In the genomic region with DNA sequence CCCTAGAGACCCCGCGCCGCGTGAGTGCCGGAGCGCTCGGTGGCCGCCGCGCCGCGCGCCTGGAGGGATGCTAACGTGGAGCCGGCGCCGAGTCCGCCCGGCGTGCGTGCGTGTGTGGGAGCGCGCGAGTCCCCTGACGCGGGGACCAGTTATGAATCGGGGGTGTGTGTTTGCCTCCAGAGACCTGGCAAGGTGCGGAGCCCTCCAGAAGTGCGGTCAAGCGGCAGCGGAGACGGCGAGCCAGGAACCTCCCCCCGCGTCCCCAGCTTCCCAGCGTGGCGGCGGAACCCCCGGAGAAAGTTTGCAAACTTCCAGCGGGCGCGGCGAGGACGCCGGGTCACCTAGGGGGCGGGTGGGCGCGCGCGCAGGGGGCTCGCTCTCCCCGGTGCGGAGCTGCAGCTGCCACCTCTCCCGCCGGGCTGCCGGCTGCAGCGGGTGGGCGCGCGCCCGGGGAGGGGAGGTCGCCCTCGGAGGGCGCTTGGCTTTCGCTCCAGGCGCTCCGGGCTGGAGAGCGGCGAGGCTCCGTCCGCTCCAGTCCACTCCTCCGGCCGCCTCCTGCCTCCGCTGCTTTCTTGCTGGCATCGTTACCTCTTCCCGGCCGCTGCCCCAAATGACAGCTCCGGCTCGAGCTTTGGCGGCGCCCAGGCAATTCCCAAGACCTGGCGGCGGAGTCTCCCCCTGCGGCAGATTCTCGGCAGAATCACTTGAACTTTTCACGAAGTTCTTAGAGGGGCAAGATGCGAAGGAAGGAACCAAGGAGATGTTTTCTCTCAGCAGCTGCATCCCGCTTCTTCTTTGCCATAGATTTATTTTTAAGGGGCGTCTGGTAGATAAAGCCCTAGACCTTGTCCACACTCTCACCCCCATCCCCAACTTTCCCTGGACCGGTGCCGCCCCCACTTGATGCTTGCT, we compare ENCODE assay signal across 7 cellular contexts. TPM values are rescaled to one million over a fixed set of nuclear protein-coding genes. Genes with fewer than 3 reads are reported as not detected.
DNase-seq lines count a peak whose midpoint lies in the region; ATAC-seq, FAIRE-seq and TF ChIP-seq lines count a peak whose summit lies in the region.

No MANE protein-coding gene starts in this region.

- H3K27me3 ChIP-seq in K562 (ENCODE audit: control insufficient read depth in 2 of 2, insufficient read depth in 2 of 2, low read length in 2 of 2), result peaks cover 0 to 5% of the 10 kb centered on the region in 2 experiments; a peak in 1 of 5 replicates
- H3K27me3 ChIP-seq in iPS-20b (ENCODE audit: insufficient read depth, low read length), result peaks cover 75% of the 10 kb centered on the region
- H3K27me3 ChIP-seq in skeletal muscle tissue (ENCODE audit: control insufficient read depth in 3 of 3, insufficient read depth in 3 of 3, low read length in 3 of 3), result no peaks in the 10 kb centered on the region

- CTCF ChIA-PET in K562 (lab: Yijun Ruan, JAX; ENCODE audit: low intra/inter-chr PET ratio), result no interaction called here

- POLR2A ChIA-PET in K562 (lab: Yijun Ruan, JAX), result no interaction called here

- no peak for TF ChIP-seq POLR2A in K562 (conservative IDR thresholded peaks at IDR 0.05)

- in situ Hi-C loops in K562 (cut with MboI), result no loop called here

- no peak for TF ChIP-seq EP300 in K562 (IDR thresholded peaks at IDR 0.05; ENCODE audit: low read length)

- 0 out of 2 replicates have a peak overlapping the region, but pooled peaks have one; percentile 66 for H2AFZ ChIP-seq in K562 (ENCODE audit: low read depth, low read length)

- 62% methylated on average over 41 of the region's 92 CpGs for WGBS in K562 (ENCODE audit: insufficient coverage, low coverage, missing lambda C conversion rate)

- TF ChIP-seq CTCF in GM12865 (IDR thresholded peaks at IDR 0.05; ENCODE audit: insufficient read depth, low read depth, low read length, missing control alignments), result no peak
- TF ChIP-seq CTCF in K562 (IDR thresholded peaks at IDR 0.05 in 2 of 3, conservative IDR thresholded peaks at IDR 0.05 in 1 of 3; ENCODE audit: insufficient read depth in 2 of 3, low read depth in 1 of 3, low read length in 3 of 3), result no peak

- TF ChIP-seq RAD21 in K562 (CRISPR knock-in tag; conservative IDR thresholded peaks at IDR 0.05 in 1 of 2, IDR thresholded peaks at IDR 0.05 in 1 of 2), result no peak

- ATAC-seq in K562 (no peak), GM21737 (IDR thresholded peaks at IDR 0.05; ENCODE audit: unreplicated experiment) (no peak)

- H3K27ac ChIP-seq in K562 (ENCODE audit: extremely low read depth, low read depth, low read length) (peak overlapping the region; percentile 51; the same call in 1 of the 3 replicates), iPS-20b (ENCODE audit: low read length) (no peak overlapping the region), skeletal muscle tissue (ENCODE audit: low read depth, low read length) (peak overlapping the region; percentile 92)

- H4K20me1 ChIP-seq in K562 (replicated peaks; ENCODE audit: control insufficient read depth, insufficient read depth, low read length), result no peaks in the 10 kb centered on the region

- intact Hi-C loops in K562 (cut with micrococcal nuclease), result no loop called here

- DNase-seq in GM12865 (ENCODE audit: low read depth) (no peak), K562 (ENCODE audit: extremely low read depth in 1 of 4, low spot score in 3 of 4) (no peak), midbrain (lab: John Stamatoyannopoulos, UW) (no peak)
- DNase-seq in Jurkat, Clone E6-1 (ENCODE audit: low read depth, low spot score), result no peak

- no peak for FAIRE-seq in K562 (lab: Jason Lieb, UNC)

- TSS peak; percentile 88 for BruUV-seq in K562 (replicated peaks; lab: Mats Ljungman, UMichigan)

- no peaks in the 10 kb centered on the region for H3K9me3 ChIP-seq in K562 (replicated peaks; ENCODE audit: control insufficient read depth, insufficient read depth, low read depth, low read length)
- H3K9me3 ChIP-seq in iPS-20b (ENCODE audit: insufficient read depth, low read depth, low read length), result no peaks in the 10 kb centered on the region
- H3K9me3 ChIP-seq in skeletal muscle tissue (ENCODE audit: control insufficient read depth in 3 of 3, low read length in 3 of 3), result no peaks in the 10 kb centered on the region

- H3K4me3 ChIP-seq in GM12865 (ENCODE audit: low read depth, low read length) (peak overlapping the region; percentile 65), K562 (no peak overlapping the region), iPS-20b (ENCODE audit: low read length) (peak overlapping the region; percentile 89), skeletal muscle tissue (ENCODE audit: low read length in 3 of 3) (peak overlapping the region; percentile 69 to 96 (median 91))
- H3K4me3 ChIP-seq in Jurkat, Clone E6-1 (ENCODE audit: low read length), result peak overlapping the region; percentile 20; the same call in 1 of the 2 replicates

- no peaks in the 10 kb centered on the region for H3K9me1 ChIP-seq in K562 (ENCODE audit: control insufficient read depth, insufficient read depth, low read length)

- peaks cover 0 to 6% of the 10 kb centered on the region in 2 experiments; a peak in 2 of 5 replicates for H3K4me1 ChIP-seq in K562 (replicated peaks in 1 of 2; ENCODE audit: control insufficient read depth in 2 of 2, insufficient read depth in 2 of 2, low read length in 2 of 2)
- H3K4me1 ChIP-seq in iPS-20b (ENCODE audit: insufficient read depth, low read length), result peaks cover 13% of the 10 kb centered on the region; the same call in 1 of the 2 replicates
- peaks cover 15 to 29% (median 16%) of the 10 kb centered on the region in 3 donors for H3K4me1 ChIP-seq in skeletal muscle tissue (ENCODE audit: control insufficient read depth in 3 of 3, insufficient read depth in 3 of 3, low read length in 3 of 3)

- peak overlapping the region; percentile 58; the same call in 1 of the 2 replicates for H3K4me2 ChIP-seq in K562 (ENCODE audit: insufficient read depth, low read length)

- no peaks in the 10 kb centered on the region for H3K79me2 ChIP-seq in K562 (ENCODE audit: control insufficient read depth, insufficient read depth, low read length)

- H3K9ac ChIP-seq in K562 (ENCODE audit: insufficient read depth in 1 of 2, low read depth in 2 of 2, low read length in 2 of 2) (no peak overlapping the region; a peak in 1 of 4 replicates), iPS-20b (ENCODE audit: low read depth, low read length) (peak overlapping the region; percentile 56; the same call in 1 of the 2 replicates), skeletal muscle tissue (ENCODE audit: low read depth in 1 of 3, low read length in 3 of 3) (peak overlapping the region; percentile 77 to 94 (median 92))

- no peaks in the 10 kb centered on the region for H3K36me3 ChIP-seq in K562 (ENCODE audit: control insufficient read depth, insufficient read depth, low read length)
- no peaks in the 10 kb centered on the region for H3K36me3 ChIP-seq in iPS-20b (ENCODE audit: insufficient read depth, low read depth, low read length)
- H3K36me3 ChIP-seq in skeletal muscle tissue (ENCODE audit: control insufficient read depth in 3 of 3, insufficient read depth in 3 of 3, low read length in 3 of 3), result peaks cover 0 to 2% (median 0%) of the 10 kb centered on the region in 3 donors

TF ChIP-seq in K562, 482 proteins besides CTCF, POLR2A, EP300 and RAD21:
- TF ChIP-seq ZNF354B (CRISPR knock-in tag; IDR thresholded peaks at IDR 0.05) (no peak), ZNF143 (CRISPR knock-in tag; IDR thresholded peaks at IDR 0.05) (no peak), TRIM28 (IDR thresholded peaks at IDR 0.05) (no peak), EP400 (IDR thresholded peaks at IDR 0.05) (no peak), CBX8 (IDR thresholded peaks at IDR 0.05; ENCODE audit: borderline replicate concordance, extremely low read depth, low read depth, low read length, poor library complexity, severe bottlenecking) (no peak), SNRNP70 (optimal IDR thresholded peaks at IDR 0.05; ENCODE audit: low read depth, low read length) (no peak), ZNF212 (CRISPR knock-in tag; IDR thresholded peaks at IDR 0.05) (no peak), TSC22D4 (tag; IDR thresholded peaks at IDR 0.05) (no peak)
- TF ChIP-seq, protein P1, sequence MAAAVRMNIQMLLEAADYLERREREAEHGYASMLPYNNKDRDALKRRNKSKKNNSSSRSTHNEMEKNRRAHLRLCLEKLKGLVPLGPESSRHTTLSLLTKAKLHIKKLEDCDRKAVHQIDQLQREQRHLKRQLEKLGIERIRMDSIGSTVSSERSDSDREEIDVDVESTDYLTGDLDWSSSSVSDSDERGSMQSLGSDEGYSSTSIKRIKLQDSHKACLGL (CRISPR knock-in tag; IDR thresholded peaks at IDR 0.05; ENCODE audit: borderline replicate concordance, poor library complexity, severe bottlenecking), result no peak
- TF ChIP-seq, protein P2, sequence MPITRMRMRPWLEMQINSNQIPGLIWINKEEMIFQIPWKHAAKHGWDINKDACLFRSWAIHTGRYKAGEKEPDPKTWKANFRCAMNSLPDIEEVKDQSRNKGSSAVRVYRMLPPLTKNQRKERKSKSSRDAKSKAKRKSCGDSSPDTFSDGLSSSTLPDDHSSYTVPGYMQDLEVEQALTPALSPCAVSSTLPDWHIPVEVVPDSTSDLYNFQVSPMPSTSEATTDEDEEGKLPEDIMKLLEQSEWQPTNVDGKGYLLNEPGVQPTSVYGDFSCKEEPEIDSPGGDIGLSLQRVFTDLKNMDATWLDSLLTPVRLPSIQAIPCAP (CRISPR knock-in tag; IDR thresholded peaks at IDR 0.05; ENCODE audit: borderline replicate concordance), result no peak
TF ChIP-seq in K562: peak in this region for 0.

RNA-seq across cellular contexts. Expression of a gene that starts 2.3 kb away (rescaled TPM):
- polyA plus RNA-seq in Jurkat, Clone E6-1 (2012; ENCODE audit: insufficient read depth, insufficient read length), result not detected
- 0.83 and 1.1 TPM in 2 replicates for total RNA-seq in K562 (2011; cell fraction: chromatin; rRNA removed; ENCODE audit: low replicate concordance)
- total RNA-seq in K562 (2011; cell fraction: nucleolus; rRNA removed), result 0.67 and 1.4 TPM in 2 replicates
- 1.2 and 3.1 TPM in 2 replicates for total RNA-seq in K562 (2011; cell fraction: nucleoplasm; rRNA removed)
- total RNA-seq in K562 (2014; rRNA removed) (1.7 and 1.9 TPM in 2 replicates), K562 (2014; rRNA removed; fragmentation: Illumina TruSeq; extraction: Trizol) (2.4 and 3.2 TPM in 2 replicates), K562 (2015; rRNA removed; fragmentation: Illumina TruSeq; extraction: Trizol) (2.9 and 3.1 TPM in 2 replicates), K562 (2021) (3.6 and 6.4 TPM in 2 replicates), skeletal muscle tissue (52.2 TPM)
- polyA plus RNA-seq in K562 (2011; rRNA removed) (0.33 and 0.37 TPM in 2 replicates), K562 (2014; fragmentation: Illumina TruSeq; extraction: Trizol) (3.9 and 4.0 TPM in 2 replicates), K562 (2014; fragmentation: Nextera tagmentation; extraction: Ambion mirVana) (1 to 10 TPM in 1 of 2 experiments, under 1 TPM in 1; 0.99 to 1.2 TPM), K562 (2014; rRNA removed) (1.8 and 2.1 TPM in 2 replicates)
- 0.46 and 1.3 TPM in 2 replicates for polyA plus RNA-seq in K562 (2011; cell fraction: cytosol; rRNA removed)
- 1.3 and 1.9 TPM in 2 replicates for polyA plus RNA-seq in K562 (2011; cell fraction: nucleus; rRNA removed)
- 2.8 and 9.0 TPM in 2 replicates for polyA plus RNA-seq in K562 (2012)
- polyA minus RNA-seq in K562 (2011; rRNA and poly(A)+ RNA removed), result 1.1 and 1.2 TPM in 2 replicates
- 1.5 TPM in 1 of 2 replicates, not detected in the other for polyA minus RNA-seq in K562 (2011; cell fraction: cytosol; rRNA and poly(A)+ RNA removed)
- polyA minus RNA-seq in K562 (2011; cell fraction: nucleus; rRNA and poly(A)+ RNA removed), result 1.9 and 2.1 TPM in 2 replicates

Comparison
In these comparisons a context has a peak if more than half of its experiments do, and no peak if none do; other contexts are left out.
1. H3K9ac ChIP-seq: peak in iPS-20b (single experiment) and skeletal muscle tissue (3 of 3); none in K562 (0 of 2).